ENCODE assay signal across 2 cellular contexts in the genomic region with DNA sequence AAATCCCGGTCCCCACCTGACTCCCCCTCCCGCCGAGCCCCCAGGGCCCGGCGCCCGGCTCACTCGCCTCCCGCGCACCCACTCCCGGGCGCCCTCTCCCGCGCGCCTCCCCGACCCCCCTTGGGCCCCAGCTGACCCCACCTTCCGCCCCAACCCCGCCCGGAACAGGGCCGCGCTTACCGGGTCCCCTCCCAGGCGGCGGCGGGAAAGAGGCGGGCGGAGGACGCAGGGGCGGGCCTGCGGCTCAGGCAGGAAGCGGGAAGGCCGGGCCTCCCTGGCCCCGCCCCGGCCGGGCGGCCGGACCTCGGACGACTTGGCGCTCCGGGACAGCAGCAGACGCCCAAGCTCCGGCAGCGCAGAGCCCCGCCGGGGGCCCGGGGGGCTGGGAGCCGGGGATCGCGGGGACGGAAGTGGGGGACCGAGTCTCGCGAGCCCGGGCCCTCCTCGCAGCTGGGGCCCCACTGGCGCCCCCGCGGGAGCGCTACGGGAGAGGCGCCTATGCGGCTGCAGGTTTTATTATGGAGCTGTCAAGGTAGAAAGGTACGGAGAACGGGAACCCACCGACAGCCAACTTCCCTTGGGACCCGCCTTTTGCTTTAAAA.
TF ChIP-seq lines count a peak whose summit lies in the region.

A gene (minus strand): TSS at position 212 of the 602 bp plus-strand sequence. CDS start 15,905 bp downstream, outside the sequence.

TF ChIP-seq in HEK293, 187 proteins besides CTCF, POLR2A, EP300 and RAD21 (continues in another document):
- TF ChIP-seq, protein P1, sequence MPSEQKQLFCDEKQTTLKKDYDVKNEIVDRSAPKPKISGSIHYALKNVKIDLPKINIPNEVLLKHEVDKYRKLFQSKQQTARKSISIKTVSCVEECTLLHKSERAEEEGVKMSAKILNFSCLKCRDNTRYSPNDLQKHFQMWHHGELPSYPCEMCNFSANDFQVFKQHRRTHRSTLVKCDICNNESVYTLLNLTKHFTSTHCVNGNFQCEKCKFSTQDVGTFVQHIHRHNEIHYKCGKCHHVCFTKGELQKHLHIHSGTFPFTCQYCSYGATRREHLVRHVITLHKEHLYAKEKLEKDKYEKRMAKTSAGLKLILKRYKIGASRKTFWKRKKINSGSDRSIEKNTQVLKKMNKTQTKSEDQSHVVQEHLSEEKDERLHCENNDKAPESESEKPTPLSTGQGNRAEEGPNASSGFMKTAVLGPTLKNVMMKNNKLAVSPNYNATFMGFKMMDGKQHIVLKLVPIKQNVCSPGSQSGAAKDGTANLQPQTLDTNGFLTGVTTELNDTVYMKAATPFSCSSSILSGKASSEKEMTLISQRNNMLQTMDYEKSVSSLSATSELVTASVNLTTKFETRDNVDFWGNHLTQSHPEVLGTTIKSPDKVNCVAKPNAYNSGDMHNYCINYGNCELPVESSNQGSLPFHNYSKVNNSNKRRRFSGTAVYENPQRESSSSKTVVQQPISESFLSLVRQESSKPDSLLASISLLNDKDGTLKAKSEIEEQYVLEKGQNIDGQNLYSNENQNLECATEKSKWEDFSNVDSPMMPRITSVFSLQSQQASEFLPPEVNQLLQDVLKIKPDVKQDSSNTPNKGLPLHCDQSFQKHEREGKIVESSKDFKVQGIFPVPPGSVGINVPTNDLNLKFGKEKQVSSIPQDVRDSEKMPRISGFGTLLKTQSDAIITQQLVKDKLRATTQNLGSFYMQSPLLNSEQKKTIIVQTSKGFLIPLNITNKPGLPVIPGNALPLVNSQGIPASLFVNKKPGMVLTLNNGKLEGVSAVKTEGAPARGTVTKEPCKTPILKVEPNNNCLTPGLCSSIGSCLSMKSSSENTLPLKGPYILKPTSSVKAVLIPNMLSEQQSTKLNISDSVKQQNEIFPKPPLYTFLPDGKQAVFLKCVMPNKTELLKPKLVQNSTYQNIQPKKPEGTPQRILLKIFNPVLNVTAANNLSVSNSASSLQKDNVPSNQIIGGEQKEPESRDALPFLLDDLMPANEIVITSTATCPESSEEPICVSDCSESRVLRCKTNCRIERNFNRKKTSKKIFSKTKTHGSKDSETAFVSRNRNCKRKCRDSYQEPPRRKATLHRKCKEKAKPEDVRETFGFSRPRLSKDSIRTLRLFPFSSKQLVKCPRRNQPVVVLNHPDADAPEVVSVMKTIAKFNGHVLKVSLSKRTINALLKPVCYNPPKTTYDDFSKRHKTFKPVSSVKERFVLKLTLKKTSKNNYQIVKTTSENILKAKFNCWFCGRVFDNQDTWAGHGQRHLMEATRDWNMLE (tag by site-specific recombination; conservative IDR thresholded peaks at IDR 0.05; ENCODE audit: low read depth), result no peak
- TF ChIP-seq, protein P2, sequence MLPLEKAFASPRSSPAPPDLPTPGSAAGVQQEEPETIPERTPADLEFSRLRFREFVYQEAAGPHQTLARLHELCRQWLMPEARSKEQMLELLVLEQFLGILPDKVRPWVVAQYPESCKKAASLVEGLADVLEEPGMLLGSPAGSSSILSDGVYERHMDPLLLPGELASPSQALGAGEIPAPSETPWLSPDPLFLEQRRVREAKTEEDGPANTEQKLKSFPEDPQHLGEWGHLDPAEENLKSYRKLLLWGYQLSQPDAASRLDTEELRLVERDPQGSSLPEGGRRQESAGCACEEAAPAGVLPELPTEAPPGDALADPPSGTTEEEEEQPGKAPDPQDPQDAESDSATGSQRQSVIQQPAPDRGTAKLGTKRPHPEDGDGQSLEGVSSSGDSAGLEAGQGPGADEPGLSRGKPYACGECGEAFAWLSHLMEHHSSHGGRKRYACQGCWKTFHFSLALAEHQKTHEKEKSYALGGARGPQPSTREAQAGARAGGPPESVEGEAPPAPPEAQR (tag by site-specific recombination; IDR thresholded peaks at IDR 0.05), result no peak
- TF ChIP-seq ZNF654 (tag by site-specific recombination; IDR thresholded peaks at IDR 0.05; ENCODE audit: low read depth), result no peak
- TF ChIP-seq, protein P3, sequence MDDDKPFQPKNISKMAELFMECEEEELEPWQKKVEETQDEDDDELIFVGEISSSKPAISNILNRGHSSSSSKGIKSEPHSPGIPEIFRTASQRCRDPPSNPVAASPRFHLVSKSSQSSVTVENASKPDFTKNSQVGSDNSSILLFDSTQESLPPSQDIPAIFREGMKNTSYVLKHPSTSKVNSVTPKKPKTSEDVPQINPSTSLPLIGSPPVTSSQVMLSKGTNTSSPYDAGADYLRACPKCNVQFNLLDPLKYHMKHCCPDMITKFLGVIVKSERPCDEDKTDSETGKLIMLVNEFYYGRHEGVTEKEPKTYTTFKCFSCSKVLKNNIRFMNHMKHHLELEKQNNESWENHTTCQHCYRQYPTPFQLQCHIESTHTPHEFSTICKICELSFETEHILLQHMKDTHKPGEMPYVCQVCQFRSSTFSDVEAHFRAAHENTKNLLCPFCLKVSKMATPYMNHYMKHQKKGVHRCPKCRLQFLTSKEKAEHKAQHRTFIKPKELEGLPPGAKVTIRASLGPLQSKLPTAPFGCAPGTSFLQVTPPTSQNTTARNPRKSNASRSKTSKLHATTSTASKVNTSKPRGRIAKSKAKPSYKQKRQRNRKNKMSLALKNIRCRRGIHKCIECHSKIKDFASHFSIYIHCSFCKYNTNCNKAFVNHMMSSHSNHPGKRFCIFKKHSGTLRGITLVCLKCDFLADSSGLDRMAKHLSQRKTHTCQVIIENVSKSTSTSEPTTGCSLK (tag by site-specific recombination; IDR thresholded peaks at IDR 0.05), result no peak
- no peak for TF ChIP-seq ZSCAN23 (tag by site-specific recombination; IDR thresholded peaks at IDR 0.05)
- TF ChIP-seq ZNF311 (tag by site-specific recombination; IDR thresholded peaks at IDR 0.05; ENCODE audit: borderline replicate concordance), result no peak
- TF ChIP-seq, protein P4, sequence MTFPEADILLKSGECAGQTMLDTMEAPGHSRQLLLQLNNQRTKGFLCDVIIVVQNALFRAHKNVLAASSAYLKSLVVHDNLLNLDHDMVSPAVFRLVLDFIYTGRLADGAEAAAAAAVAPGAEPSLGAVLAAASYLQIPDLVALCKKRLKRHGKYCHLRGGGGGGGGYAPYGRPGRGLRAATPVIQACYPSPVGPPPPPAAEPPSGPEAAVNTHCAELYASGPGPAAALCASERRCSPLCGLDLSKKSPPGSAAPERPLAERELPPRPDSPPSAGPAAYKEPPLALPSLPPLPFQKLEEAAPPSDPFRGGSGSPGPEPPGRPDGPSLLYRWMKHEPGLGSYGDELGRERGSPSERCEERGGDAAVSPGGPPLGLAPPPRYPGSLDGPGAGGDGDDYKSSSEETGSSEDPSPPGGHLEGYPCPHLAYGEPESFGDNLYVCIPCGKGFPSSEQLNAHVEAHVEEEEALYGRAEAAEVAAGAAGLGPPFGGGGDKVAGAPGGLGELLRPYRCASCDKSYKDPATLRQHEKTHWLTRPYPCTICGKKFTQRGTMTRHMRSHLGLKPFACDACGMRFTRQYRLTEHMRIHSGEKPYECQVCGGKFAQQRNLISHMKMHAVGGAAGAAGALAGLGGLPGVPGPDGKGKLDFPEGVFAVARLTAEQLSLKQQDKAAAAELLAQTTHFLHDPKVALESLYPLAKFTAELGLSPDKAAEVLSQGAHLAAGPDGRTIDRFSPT (tag by site-specific recombination; IDR thresholded peaks at IDR 0.05), result no peak
- no peak for TF ChIP-seq ZNF558 (tag by site-specific recombination; IDR thresholded peaks at IDR 0.05)
- TF ChIP-seq ZBTB8A (tag by site-specific recombination; IDR thresholded peaks at IDR 0.05), result peak; percentile 93
- no peak for TF ChIP-seq ZNF670 (tag by site-specific recombination; IDR thresholded peaks at IDR 0.05; ENCODE audit: low read depth)
- no peak for TF ChIP-seq KLF16 (tag by site-specific recombination; IDR thresholded peaks at IDR 0.05)

TF ChIP-seq in SK-N-SH, 30 proteins besides CTCF, POLR2A, EP300 and RAD21 (continued from another document):
- TF ChIP-seq, protein P5, sequence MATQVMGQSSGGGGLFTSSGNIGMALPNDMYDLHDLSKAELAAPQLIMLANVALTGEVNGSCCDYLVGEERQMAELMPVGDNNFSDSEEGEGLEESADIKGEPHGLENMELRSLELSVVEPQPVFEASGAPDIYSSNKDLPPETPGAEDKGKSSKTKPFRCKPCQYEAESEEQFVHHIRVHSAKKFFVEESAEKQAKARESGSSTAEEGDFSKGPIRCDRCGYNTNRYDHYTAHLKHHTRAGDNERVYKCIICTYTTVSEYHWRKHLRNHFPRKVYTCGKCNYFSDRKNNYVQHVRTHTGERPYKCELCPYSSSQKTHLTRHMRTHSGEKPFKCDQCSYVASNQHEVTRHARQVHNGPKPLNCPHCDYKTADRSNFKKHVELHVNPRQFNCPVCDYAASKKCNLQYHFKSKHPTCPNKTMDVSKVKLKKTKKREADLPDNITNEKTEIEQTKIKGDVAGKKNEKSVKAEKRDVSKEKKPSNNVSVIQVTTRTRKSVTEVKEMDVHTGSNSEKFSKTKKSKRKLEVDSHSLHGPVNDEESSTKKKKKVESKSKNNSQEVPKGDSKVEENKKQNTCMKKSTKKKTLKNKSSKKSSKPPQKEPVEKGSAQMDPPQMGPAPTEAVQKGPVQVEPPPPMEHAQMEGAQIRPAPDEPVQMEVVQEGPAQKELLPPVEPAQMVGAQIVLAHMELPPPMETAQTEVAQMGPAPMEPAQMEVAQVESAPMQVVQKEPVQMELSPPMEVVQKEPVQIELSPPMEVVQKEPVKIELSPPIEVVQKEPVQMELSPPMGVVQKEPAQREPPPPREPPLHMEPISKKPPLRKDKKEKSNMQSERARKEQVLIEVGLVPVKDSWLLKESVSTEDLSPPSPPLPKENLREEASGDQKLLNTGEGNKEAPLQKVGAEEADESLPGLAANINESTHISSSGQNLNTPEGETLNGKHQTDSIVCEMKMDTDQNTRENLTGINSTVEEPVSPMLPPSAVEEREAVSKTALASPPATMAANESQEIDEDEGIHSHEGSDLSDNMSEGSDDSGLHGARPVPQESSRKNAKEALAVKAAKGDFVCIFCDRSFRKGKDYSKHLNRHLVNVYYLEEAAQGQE (IDR thresholded peaks at IDR 0.05; ENCODE audit: low read depth, low read length), result no peak
- TF ChIP-seq RXRA (IDR thresholded peaks at IDR 0.05; ENCODE audit: borderline replicate concordance, low read depth) (no peak), ELF1 (IDR thresholded peaks at IDR 0.05) (peak; percentile 45; the same call in 1 of the 2 replicates), MXI1 (IDR thresholded peaks at IDR 0.05; ENCODE audit: low read depth, low read length) (peak; percentile 67), FOXM1 (IDR thresholded peaks at IDR 0.05; ENCODE audit: low read depth) (no peak), NFIC (IDR thresholded peaks at IDR 0.05; ENCODE audit: borderline replicate concordance) (no peak), TAF1 (IDR thresholded peaks at IDR 0.05; ENCODE audit: borderline replicate concordance, low read depth, low read length) (no peak), RCOR1 (IDR thresholded peaks at IDR 0.05; ENCODE audit: low read length) (no peak), TCF12 (IDR thresholded peaks at IDR 0.05) (no peak), MEF2A (IDR thresholded peaks at IDR 0.05; ENCODE audit: borderline replicate concordance, low read depth) (no peak), FOSL2 (IDR thresholded peaks at IDR 0.05; ENCODE audit: borderline replicate concordance, low read depth) (no peak), NRF1 (IDR thresholded peaks at IDR 0.05; ENCODE audit: low read depth, low read length) (0 out of 2 replicates have a peak, but pooled peaks have one; percentile 20), TEAD4 (IDR thresholded peaks at IDR 0.05; ENCODE audit: borderline replicate concordance, insufficient read depth) (no peak), JUND (IDR thresholded peaks at IDR 0.05) (no peak), GATA2 (CRISPR knock-in tag; IDR thresholded peaks at IDR 0.05) (no peak), RFX5 (IDR thresholded peaks at IDR 0.05; ENCODE audit: low read length) (no peak), GABPA (IDR thresholded peaks at IDR 0.05; ENCODE audit: low read depth) (peak; percentile 34; the same call in 1 of the 2 replicates), EZH2phosphoT487 (IDR thresholded peaks at IDR 0.05; ENCODE audit: borderline replicate concordance, low read depth) (no peak), CHD2 (IDR thresholded peaks at IDR 0.05; ENCODE audit: low read length, partially characterized antibody) (peak; percentile 97), POLR2AphosphoS5 (IDR thresholded peaks at IDR 0.05; ENCODE audit: low read depth, low read length) (peak; percentile 24; the same call in 1 of the 2 replicates), SIN3A (IDR thresholded peaks at IDR 0.05; ENCODE audit: borderline replicate concordance, low read depth, low read length) (peak; percentile 45; the same call in 1 of the 2 replicates), YY1 (IDR thresholded peaks at IDR 0.05; ENCODE audit: low read depth) (no peak)
- TF ChIP-seq, protein P6, sequence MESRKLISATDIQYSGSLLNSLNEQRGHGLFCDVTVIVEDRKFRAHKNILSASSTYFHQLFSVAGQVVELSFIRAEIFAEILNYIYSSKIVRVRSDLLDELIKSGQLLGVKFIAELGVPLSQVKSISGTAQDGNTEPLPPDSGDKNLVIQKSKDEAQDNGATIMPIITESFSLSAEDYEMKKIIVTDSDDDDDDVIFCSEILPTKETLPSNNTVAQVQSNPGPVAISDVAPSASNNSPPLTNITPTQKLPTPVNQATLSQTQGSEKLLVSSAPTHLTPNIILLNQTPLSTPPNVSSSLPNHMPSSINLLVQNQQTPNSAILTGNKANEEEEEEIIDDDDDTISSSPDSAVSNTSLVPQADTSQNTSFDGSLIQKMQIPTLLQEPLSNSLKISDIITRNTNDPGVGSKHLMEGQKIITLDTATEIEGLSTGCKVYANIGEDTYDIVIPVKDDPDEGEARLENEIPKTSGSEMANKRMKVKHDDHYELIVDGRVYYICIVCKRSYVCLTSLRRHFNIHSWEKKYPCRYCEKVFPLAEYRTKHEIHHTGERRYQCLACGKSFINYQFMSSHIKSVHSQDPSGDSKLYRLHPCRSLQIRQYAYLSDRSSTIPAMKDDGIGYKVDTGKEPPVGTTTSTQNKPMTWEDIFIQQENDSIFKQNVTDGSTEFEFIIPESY (IDR thresholded peaks at IDR 0.05; ENCODE audit: borderline replicate concordance, low read depth), result peak; percentile 70; the same call in 1 of the 2 replicates
- TF ChIP-seq, protein P7, sequence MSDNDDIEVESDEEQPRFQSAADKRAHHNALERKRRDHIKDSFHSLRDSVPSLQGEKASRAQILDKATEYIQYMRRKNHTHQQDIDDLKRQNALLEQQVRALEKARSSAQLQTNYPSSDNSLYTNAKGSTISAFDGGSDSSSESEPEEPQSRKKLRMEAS (IDR thresholded peaks at IDR 0.05; ENCODE audit: low read depth), result no peak
- TF ChIP-seq, protein P8, sequence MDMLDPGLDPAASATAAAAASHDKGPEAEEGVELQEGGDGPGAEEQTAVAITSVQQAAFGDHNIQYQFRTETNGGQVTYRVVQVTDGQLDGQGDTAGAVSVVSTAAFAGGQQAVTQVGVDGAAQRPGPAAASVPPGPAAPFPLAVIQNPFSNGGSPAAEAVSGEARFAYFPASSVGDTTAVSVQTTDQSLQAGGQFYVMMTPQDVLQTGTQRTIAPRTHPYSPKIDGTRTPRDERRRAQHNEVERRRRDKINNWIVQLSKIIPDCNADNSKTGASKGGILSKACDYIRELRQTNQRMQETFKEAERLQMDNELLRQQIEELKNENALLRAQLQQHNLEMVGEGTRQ (IDR thresholded peaks at IDR 0.05; ENCODE audit: borderline replicate concordance, low read depth, low read length), result no peak
- TF ChIP-seq, protein P9, sequence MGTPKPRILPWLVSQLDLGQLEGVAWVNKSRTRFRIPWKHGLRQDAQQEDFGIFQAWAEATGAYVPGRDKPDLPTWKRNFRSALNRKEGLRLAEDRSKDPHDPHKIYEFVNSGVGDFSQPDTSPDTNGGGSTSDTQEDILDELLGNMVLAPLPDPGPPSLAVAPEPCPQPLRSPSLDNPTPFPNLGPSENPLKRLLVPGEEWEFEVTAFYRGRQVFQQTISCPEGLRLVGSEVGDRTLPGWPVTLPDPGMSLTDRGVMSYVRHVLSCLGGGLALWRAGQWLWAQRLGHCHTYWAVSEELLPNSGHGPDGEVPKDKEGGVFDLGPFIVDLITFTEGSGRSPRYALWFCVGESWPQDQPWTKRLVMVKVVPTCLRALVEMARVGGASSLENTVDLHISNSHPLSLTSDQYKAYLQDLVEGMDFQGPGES (IDR thresholded peaks at IDR 0.05; ENCODE audit: low read depth, low read length), result no peak
